In genomic region chr10:126160971-126161630, GRCh38 we compare ENCODE assay signal across 12 cellular contexts.
DNase-seq lines count a peak whose midpoint lies in the region; ATAC-seq, FAIRE-seq and TF ChIP-seq lines count a peak whose summit lies in the region.
"Had no signal": no experiment of that assay in that cellular context is flagged by ENCODE, and none has a peak within 500 bp of the region (broad histone marks: within the 10 kb centered on the region; RNA-seq: fewer than 3 reads in every experiment).

No MANE protein-coding gene starts in this region.

- no peaks in the 10 kb centered on the region; the same call in 1 of the 2 replicates for H3K4me1 Mint-ChIP-seq in HFFc6 (ENCODE audit: low read depth)
- peaks cover 0 to 22% of the 10 kb centered on the region in 2 donors for H3K4me1 Mint-ChIP-seq in effector memory CD8-positive, alpha-beta T cell (ENCODE audit: low read depth in 2 of 2)
- H3K4me1 Mint-ChIP-seq: activated CD4-positive, alpha-beta T cell treated with anti-CD3 and anti-CD28 coated beads for 36 hours; mesothelial cell of epicardium had no signal

- H3K36me3 Mint-ChIP-seq in HFFc6 (ENCODE audit: low read depth), result no peaks in the 10 kb centered on the region
- no peaks in the 10 kb centered on the region for H3K36me3 Mint-ChIP-seq in effector memory CD8-positive, alpha-beta T cell (ENCODE audit: insufficient read depth)
- H3K36me3 Mint-ChIP-seq: mesothelial cell of epicardium had no signal

- peaks cover 8% of the 10 kb centered on the region; the same call in 1 of the 2 replicates for H3K27me3 Mint-ChIP-seq in HFFc6 (ENCODE audit: insufficient read depth)
- peaks cover 6% of the 10 kb centered on the region in 2 donors for H3K27me3 Mint-ChIP-seq in effector memory CD8-positive, alpha-beta T cell

- H3K9me3 ChIP-seq in A549, result no peaks in the 10 kb centered on the region

- DNase-seq in A549 (ENCODE audit: low read depth in 1 of 2, low spot score in 1 of 2), result peak in 1 of 2 experiments; percentile 40
- DNase-seq in HFFc6, result no peak
- DNase-seq in SHP77 (lab: John Stamatoyannopoulos, UW), result peak; percentile 47 to 80
- DNase-seq in iPS-NIHi7 (ENCODE audit: extremely low spot score), result peak; percentile 39
- DNase-seq in AG20443 (ENCODE audit: low spot score), result no peak
- DNase-seq in inferior parietal cortex (ENCODE audit: extremely low spot score), result no peak
- no peak for DNase-seq in effector memory CD8-positive, alpha-beta T cell
- DNase-seq: activated CD4-positive, alpha-beta T cell treated with anti-CD3 and anti-CD28 coated beads for 36 hours; NCI-H2107 had no signal

- POLR2A ChIA-PET in A549 (lab: Yijun Ruan, JAX), result no interaction called here

- no peak for FAIRE-seq in A549 (lab: Jason Lieb, UNC)

- no peak for TF ChIP-seq EP300 in A549 (IDR thresholded peaks at IDR 0.05)

- H3K4me1 ChIP-seq in A549, result no peaks in the 10 kb centered on the region

- 52% methylated on average over 10 of the region's 10 CpGs for WGBS in A549 (ENCODE audit: missing lambda C conversion rate)

- peak; percentile 43 to 61 for TF ChIP-seq RAD21 in A549 (conservative IDR thresholded peaks at IDR 0.05 in 1 of 2, IDR thresholded peaks at IDR 0.05 in 1 of 2)

- TF ChIP-seq CTCF in A549 (IDR thresholded peaks at IDR 0.05) (peak; percentile 32), HFFc6 (IDR thresholded peaks at IDR 0.05) (peak; percentile 75)

- H3K9me3 Mint-ChIP-seq in HFFc6, result no peaks in the 10 kb centered on the region
- peaks cover 0 to 7% of the 10 kb centered on the region in 2 donors for H3K9me3 Mint-ChIP-seq in effector memory CD8-positive, alpha-beta T cell

- ATAC-seq in A549, result peak in 1 of 2 experiments; percentile 72; a peak in 3 of 6 replicates
- ATAC-seq in HG03521 (IDR thresholded peaks at IDR 0.05; ENCODE audit: unreplicated experiment), result no peak
- no peak for ATAC-seq in effector memory CD8-positive, alpha-beta T cell (replicated peaks)
- ATAC-seq: activated CD4-positive, alpha-beta T cell treated with anti-CD3 and anti-CD28 coated beads for 36 hours had no signal

- H3K4me2 ChIP-seq in A549, result no peak overlapping the region
- H3K4me2 ChIP-seq: BLaER1 treated with 17β-estradiol and CSF1 and Interleukin-3, amounts not matched to agents 10 nM and 100 nM had no signal

- H3K27ac Mint-ChIP-seq in HFFc6, result no peak overlapping the region
- H3K27ac Mint-ChIP-seq in effector memory CD8-positive, alpha-beta T cell, result no peak overlapping the region
- H3K27ac Mint-ChIP-seq: activated CD4-positive, alpha-beta T cell treated with anti-CD3 and anti-CD28 coated beads for 36 hours; mesothelial cell of epicardium had no signal

- CTCF ChIA-PET in A549 (lab: Yijun Ruan, JAX), result interaction anchor here (1.0 kb wide), 2 partner anchors 10 to 79 kb away, joined by 3 read pairs; no protein-coding TSS in a partner anchor

- no peak overlapping the region for H3K4me3 Mint-ChIP-seq in HFFc6
- H3K4me3 Mint-ChIP-seq in effector memory CD8-positive, alpha-beta T cell, result no peak overlapping the region
- H3K4me3 Mint-ChIP-seq: activated CD4-positive, alpha-beta T cell treated with anti-CD3 and anti-CD28 coated beads for 36 hours; mesothelial cell of epicardium had no signal

- no peak for TF ChIP-seq POLR2A in A549 (IDR thresholded peaks at IDR 0.05; ENCODE audit: low read length)

- no peak overlapping the region for H3K4me3 ChIP-seq in A549
- H3K4me3 ChIP-seq: BLaER1 treated with 17β-estradiol and CSF1 and Interleukin-3, amounts not matched to agents 10 nM and 100 nM had no signal

- H3K27ac ChIP-seq in A549, result no peak overlapping the region
- H3K27ac ChIP-seq: BLaER1 treated with 17β-estradiol and CSF1 and Interleukin-3, amounts not matched to agents 10 nM and 100 nM had no signal

TF ChIP-seq in A549, 52 proteins besides CTCF, POLR2A, EP300 and RAD21:
- 0 out of 3 replicates have a peak, but pooled peaks have one; percentile 29 for TF ChIP-seq SMC3 (IDR thresholded peaks at IDR 0.05)
- no peak for TF ChIP-seq KDM1A (IDR thresholded peaks at IDR 0.05; ENCODE audit: low read depth)
- no peak for TF ChIP-seq JUNB (IDR thresholded peaks at IDR 0.05)

Comparison
In these comparisons a context has a peak if more than half of its experiments do, and no peak if none do; other contexts are left out.
1. DNase-seq: peak in SHP77 (2 of 2) and iPS-NIHi7 (single experiment); none in HFFc6 (single experiment), AG20443 (single experiment), inferior parietal cortex (single experiment) and effector memory CD8-positive, alpha-beta T cell (0 of 3).